13 cellular contexts compared by ENCODE assay signal in genomic region chr7:17307969-17308648, GRCh38. TPM values are rescaled to one million over a fixed set of nuclear protein-coding genes. Genes with fewer than 3 reads are reported as not detected.
DNase-seq lines count a peak whose midpoint lies in the region; ATAC-seq and TF ChIP-seq lines count a peak whose summit lies in the region.
"Had no signal": no experiment of that assay in that cellular context is flagged by ENCODE, and none has a peak within 500 bp of the region (broad histone marks: within the 10 kb centered on the region; RNA-seq: fewer than 3 reads in every experiment).

No MANE protein-coding gene starts in this region.

- TF ChIP-seq POLR2A in stomach (IDR thresholded peaks at IDR 0.05) = no peak

- WGBS in stomach, 5 donors = 43 to 67% (median 61%) methylated on average over 2 of the region's 2 CpGs

- 0 out of 2 replicates have a peak overlapping the region, but pooled peaks have one; percentile 96 for H3K9ac ChIP-seq in OCI-LY3 (ENCODE audit: low read length)
- H3K9ac ChIP-seq: BLaER1 had no signal

- H3K4me1 ChIP-seq in DOHH2 (ENCODE audit: control insufficient read depth, low read length) (peaks cover 52% of the 10 kb centered on the region), OCI-LY3 (ENCODE audit: low read length) (peaks cover 66% of the 10 kb centered on the region), stomach (peaks cover 39 to 86% (median 57%) of the 10 kb centered on the region in 4 donors)
- H3K4me1 ChIP-seq: BLaER1 had no signal

- H3K27ac ChIP-seq in DOHH2 (ENCODE audit: low read depth, low read length) = no peak overlapping the region
- peak overlapping the region; percentile 34; the same call in 1 of the 2 replicates for H3K27ac ChIP-seq in OCI-LY3 (ENCODE audit: low read length)
- peak overlapping the region; percentile 16 to 99 (median 70) for H3K27ac ChIP-seq in stomach
- H3K27ac ChIP-seq: BLaER1, SJSA1 had no signal

- 0 out of 2 replicates have a peak overlapping the region, but pooled peaks have one; percentile 4 for H3K4me2 ChIP-seq in DOHH2 (ENCODE audit: low read length)
- peak overlapping the region; percentile 83 for H3K4me2 ChIP-seq in OCI-LY3 (ENCODE audit: low read length)
- H3K4me2 ChIP-seq: BLaER1 had no signal

- intact Hi-C loops in stomach (cut with DNase I; ENCODE audit: low total_unique reads) = loop anchor here (10.0 kb wide), 1 partner anchor 337 kb away; no protein-coding TSS in a partner anchor

- H3K9me3 ChIP-seq in DOHH2 (ENCODE audit: control insufficient read depth, insufficient read depth, low read length) (no peaks in the 10 kb centered on the region), OCI-LY3 (ENCODE audit: insufficient read depth, low read length) (no peaks in the 10 kb centered on the region), stomach (no peaks in the 10 kb centered on the region)
- H3K9me3 ChIP-seq: BLaER1, HAP-1, SJSA1 had no signal

- 0 out of 2 replicates have a peak, but pooled peaks cover under 1% of the 10 kb centered on the region for H3F3A ChIP-seq in DOHH2 (ENCODE audit: control insufficient read depth, insufficient read depth)

- TF ChIP-seq EP300 in stomach (IDR thresholded peaks at IDR 0.05) = no peak

- peaks cover 14% of the 10 kb centered on the region for H3K36me3 ChIP-seq in DOHH2 (ENCODE audit: control insufficient read depth, low read length)
- peaks cover 67% of the 10 kb centered on the region for H3K36me3 ChIP-seq in OCI-LY3 (replicated peaks; ENCODE audit: low read depth, low read length)
- H3K36me3 ChIP-seq in stomach = peaks cover 3 to 32% (median 20%) of the 10 kb centered on the region in 4 donors
- H3K36me3 ChIP-seq: BLaER1, HAP-1 had no signal

- TF ChIP-seq CTCF in DOHH2 (IDR thresholded peaks at IDR 0.05; ENCODE audit: low read depth, low read length, poor library complexity, severe bottlenecking) (no peak), OCI-LY3 (IDR thresholded peaks at IDR 0.05; ENCODE audit: low read depth, low read length) (no peak), stomach (IDR thresholded peaks at IDR 0.05) (no peak)

- DNase-seq in left lobe of liver (ENCODE audit: low spot score) (no peak), stomach (no peak), T-helper 1 cell (no peak)
- no peak for DNase-seq in activated T-cell treated with anti-CD3 and anti-CD28 coated beads, Interleukin-2, amount 50 U/mL, for 1 hour
- DNase-seq: central memory CD4-positive, alpha-beta T cell; MM.1S had no signal

- H3K4me3 ChIP-seq in DOHH2 (ENCODE audit: low read length) = no peak overlapping the region
- H3K4me3 ChIP-seq in OCI-LY3 (ENCODE audit: low read length) = peak overlapping the region; percentile 98
- peak overlapping the region in 2 of 4 donors; percentile 1 to 25 for H3K4me3 ChIP-seq in stomach
- H3K4me3 ChIP-seq: BLaER1, HAP-1, SJSA1 had no signal

- H4K20me1 ChIP-seq in DOHH2 (ENCODE audit: control insufficient read depth, insufficient read depth, low read depth, low read length) (0 out of 2 replicates have a peak, but pooled peaks cover 9% of the 10 kb centered on the region), OCI-LY3 (ENCODE audit: insufficient read depth, low read length) (peaks cover 100% of the 10 kb centered on the region)
- H4K20me1 ChIP-seq: BLaER1 had no signal

- no peak overlapping the region for H2AFZ ChIP-seq in OCI-LY3 (ENCODE audit: low read depth, low read length)

- ATAC-seq in left lobe of liver = peak; percentile 27
- ATAC-seq in HG02885 (IDR thresholded peaks at IDR 0.05; ENCODE audit: poor library complexity, unreplicated experiment) = no peak
- no peak for ATAC-seq in esophagus mucosa

- H3K27me3 ChIP-seq in DOHH2 (ENCODE audit: control insufficient read depth, low read length) = no peaks in the 10 kb centered on the region
- no peaks in the 10 kb centered on the region for H3K27me3 ChIP-seq in OCI-LY3 (ENCODE audit: low read depth, low read length)
- no peaks in the 10 kb centered on the region for H3K27me3 ChIP-seq in stomach
- H3K27me3 ChIP-seq: BLaER1, SJSA1 had no signal

- H3K79me2 ChIP-seq in DOHH2 (ENCODE audit: control insufficient read depth, low read length) (peaks cover 68% of the 10 kb centered on the region), OCI-LY3 (ENCODE audit: low read length) (peaks cover 100% of the 10 kb centered on the region)

- H3K9me2 ChIP-seq in DOHH2 (replicated peaks; ENCODE audit: control insufficient read depth, low read length) = no peaks in the 10 kb centered on the region

RNA-seq across cellular contexts. Expression of gene AHR, which starts 9.7 kb away (rescaled TPM):
- 24.7 TPM for total RNA-seq in left lobe of liver
- 100 to 1,000 TPM in 1 of 5 donors, 10 to 100 TPM in 4; 34.8 to 136 (median 81.2) TPM for total RNA-seq in stomach
- polyA plus RNA-seq in stomach = 10 to 100 TPM in 2 of 3 donors, 1 to 10 TPM in 1; 8.7 to 28.9 (median 13.0) TPM
- 34.3 TPM for total RNA-seq in esophagus mucosa
